13 cellular contexts compared by ENCODE assay signal in the genomic region with DNA sequence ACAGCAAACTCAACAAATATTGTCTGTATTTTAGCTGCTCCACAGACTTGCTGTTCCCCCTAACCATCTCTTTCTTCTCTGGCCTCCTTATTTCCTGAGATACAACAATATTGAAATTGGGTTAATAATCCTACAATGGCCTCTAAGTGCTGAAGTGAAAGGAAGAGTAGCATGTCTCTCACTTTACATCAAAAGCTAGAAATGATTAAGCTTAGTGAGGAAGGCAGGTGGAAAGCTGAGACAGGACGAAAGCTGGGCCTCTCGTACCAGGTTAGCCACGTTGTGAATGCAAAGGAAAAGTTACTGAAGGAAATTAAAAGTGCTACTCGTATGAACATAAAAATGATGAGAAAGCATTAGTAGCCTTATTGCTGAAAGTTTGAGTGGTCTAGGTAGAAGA.
DNase-seq lines count a peak whose midpoint lies in the region; ATAC-seq and TF ChIP-seq lines count a peak whose summit lies in the region.
"Had no signal": no experiment of that assay in that cellular context is flagged by ENCODE, and none has a peak within 500 bp of the region (broad histone marks: within the 10 kb centered on the region; RNA-seq: fewer than 3 reads in every experiment).

No MANE protein-coding gene starts in this region.

- H3K27me3 Mint-ChIP-seq in activated naive CD8-positive, alpha-beta T cell treated with anti-CD3 and anti-CD28 coated beads for 36 hours, result no peaks in the 10 kb centered on the region
- H3K27me3 Mint-ChIP-seq: progenitor cell of endocrine pancreas had no signal

- TF ChIP-seq CTCF in colonic mucosa (IDR thresholded peaks at IDR 0.05), result no peak

- H3K27ac Mint-ChIP-seq in activated naive CD8-positive, alpha-beta T cell treated with anti-CD3 and anti-CD28 coated beads for 36 hours, result peak overlapping the region; percentile 12
- H3K27ac Mint-ChIP-seq: progenitor cell of endocrine pancreas had no signal

- no peaks in the 10 kb centered on the region for H3K4me1 ChIP-seq in colonic mucosa

- intact Hi-C loops in colonic mucosa (cut with DNase I), result no loop called here

- H3K27ac ChIP-seq in colonic mucosa, result no peak overlapping the region
- H3K27ac ChIP-seq: left lung, SJCRH30 had no signal

- H3K4me3 Mint-ChIP-seq in activated naive CD8-positive, alpha-beta T cell treated with anti-CD3 and anti-CD28 coated beads for 36 hours, result no peak overlapping the region

- DNase-seq in activated naive CD8-positive, alpha-beta T cell treated with anti-CD3 and anti-CD28 coated beads for 36 hours, result no peak
- DNase-seq in colonic mucosa, result no peak
- DNase-seq in DMS114 treated with DMSO at 0.1 percent for 48 hours (lab: John Stamatoyannopoulos, UW; ENCODE audit: unreplicated experiment), result no peak
- DNase-seq in NCI-H510A treated with DMSO at 0.1 percent for 48 hours (lab: John Stamatoyannopoulos, UW), result no peak
- DNase-seq: activated CD8-positive, alpha-beta memory T cell treated with anti-CD3 and anti-CD28 coated beads, Interleukin-2, amount 50 U/mL, for 4 hours; Karpas-422; left lung; NCI-H2171 treated with DMSO at 0.1 percent for 48 hours; SJCRH30 had no signal

- H3K36me3 Mint-ChIP-seq in activated naive CD8-positive, alpha-beta T cell treated with anti-CD3 and anti-CD28 coated beads for 36 hours, result peaks cover 47% of the 10 kb centered on the region

- no peak overlapping the region for H3K4me3 ChIP-seq in colonic mucosa
- H3K4me3 ChIP-seq: left lung, SJCRH30 had no signal

- no peaks in the 10 kb centered on the region for H3K27me3 ChIP-seq in colonic mucosa
- H3K27me3 ChIP-seq: left lung, SJCRH30 had no signal

- ATAC-seq in GM18858 (IDR thresholded peaks at IDR 0.05; ENCODE audit: unreplicated experiment) (peak; percentile 61), GM21390 (IDR thresholded peaks at IDR 0.05; ENCODE audit: unreplicated experiment) (peak; percentile 66), HG03108 (IDR thresholded peaks at IDR 0.05; ENCODE audit: unreplicated experiment) (peak; percentile 67)
- ATAC-seq: left lung had no signal

- no peaks in the 10 kb centered on the region for H3K36me3 ChIP-seq in colonic mucosa
- H3K36me3 ChIP-seq: SJCRH30 had no signal

- H3K4me1 Mint-ChIP-seq in activated naive CD8-positive, alpha-beta T cell treated with anti-CD3 and anti-CD28 coated beads for 36 hours, result peaks cover 21% of the 10 kb centered on the region

- H3K9me3 Mint-ChIP-seq in activated naive CD8-positive, alpha-beta T cell treated with anti-CD3 and anti-CD28 coated beads for 36 hours, result no peaks in the 10 kb centered on the region

- H3K9ac ChIP-seq in colonic mucosa (ENCODE audit: low read depth in 2 of 2, low read length in 2 of 2), result no peak overlapping the region

- H3K9me3 ChIP-seq in colonic mucosa, result no peaks in the 10 kb centered on the region
- H3K9me3 ChIP-seq: left lung, SJCRH30 had no signal
